ENCODE assay signal across 1 cellular context in genomic region chr19:18388328-18389094, GRCh38.
TF ChIP-seq lines count a peak whose summit lies in the region.

No MANE protein-coding gene starts in this region.

TF ChIP-seq in HepG2, 621 proteins besides CTCF, POLR2A, EP300 and RAD21 (continued from another document and continues in another):
- TF ChIP-seq ZNF609 (CRISPR knock-in tag; IDR thresholded peaks at IDR 0.05; ENCODE audit: borderline replicate concordance): peak; percentile 74
- TF ChIP-seq NR2C2 (CRISPR knock-in tag; IDR thresholded peaks at IDR 0.05; ENCODE audit: borderline replicate concordance): no peak; the same call in none of the 2 replicates
- TF ChIP-seq MXD4 (CRISPR knock-in tag; IDR thresholded peaks at IDR 0.05): peak; percentile 43; the same call in 1 of the 2 replicates
- peak; percentile 59; the same call in 1 of the 2 replicates for TF ChIP-seq TEF (CRISPR knock-in tag; IDR thresholded peaks at IDR 0.05)
- no peak for TF ChIP-seq MLLT10 (CRISPR knock-in tag; IDR thresholded peaks at IDR 0.05)
- TF ChIP-seq NFIC (IDR thresholded peaks at IDR 0.05; ENCODE audit: low read length): no peak
- peak; percentile 85; the same call in 1 of the 2 replicates for TF ChIP-seq PAX8 (CRISPR knock-in tag; IDR thresholded peaks at IDR 0.05; ENCODE audit: borderline replicate concordance)
- 0 out of 2 replicates have a peak, but pooled peaks have one; percentile 55 for TF ChIP-seq ZNF562 (CRISPR knock-in tag; IDR thresholded peaks at IDR 0.05; ENCODE audit: borderline replicate concordance)
- TF ChIP-seq BATF2 (CRISPR knock-in tag; IDR thresholded peaks at IDR 0.05): peak; percentile 91
- no peak for TF ChIP-seq SOX13 (IDR thresholded peaks at IDR 0.05)
- TF ChIP-seq SOX13 (CRISPR knock-in tag; conservative IDR thresholded peaks at IDR 0.05 in 1 of 2, IDR thresholded peaks at IDR 0.05 in 1 of 2): peak in 1 of 2 experiments; percentile 32; a peak in 1 of 4 replicates
- TF ChIP-seq ZXDC (CRISPR knock-in tag; IDR thresholded peaks at IDR 0.05): peak; percentile 83
- TF ChIP-seq NR2F6 (IDR thresholded peaks at IDR 0.05): no peak
- TF ChIP-seq NR2F6 (CRISPR knock-in tag; IDR thresholded peaks at IDR 0.05): 0 out of 2 replicates have a peak, but pooled peaks have one; percentile 20
- no peak for TF ChIP-seq ATF7 (IDR thresholded peaks at IDR 0.05)
- peak; percentile 50; the same call in 1 of the 2 replicates for TF ChIP-seq ATF7 (CRISPR knock-in tag; IDR thresholded peaks at IDR 0.05)
- TF ChIP-seq ZFP90 (CRISPR knock-in tag; IDR thresholded peaks at IDR 0.05; ENCODE audit: borderline replicate concordance): peak; percentile 75; the same call in 1 of the 2 replicates
- TF ChIP-seq PPARG (CRISPR knock-in tag; conservative IDR thresholded peaks at IDR 0.05): no peak
- TF ChIP-seq IKZF1 (IDR thresholded peaks at IDR 0.05): no peak
- TF ChIP-seq SSRP1 (CRISPR knock-in tag; IDR thresholded peaks at IDR 0.05): peak; percentile 94; the same call in 1 of the 2 replicates
- no peak for TF ChIP-seq MTF2 (CRISPR knock-in tag; IDR thresholded peaks at IDR 0.05; ENCODE audit: borderline replicate concordance)
- no peak; the same call in 1 of the 2 replicates for TF ChIP-seq FOXP4 (CRISPR knock-in tag; IDR thresholded peaks at IDR 0.05)
- 0 out of 2 replicates have a peak, but pooled peaks have one; percentile 36 for TF ChIP-seq ZNF136 (CRISPR knock-in tag; IDR thresholded peaks at IDR 0.05; ENCODE audit: low read depth)
- no peak for TF ChIP-seq FOXO4 (CRISPR knock-in tag; conservative IDR thresholded peaks at IDR 0.05)
- no peak for TF ChIP-seq TIGD3 (CRISPR knock-in tag; IDR thresholded peaks at IDR 0.05; ENCODE audit: borderline replicate concordance)
- no peak; the same call in 1 of the 2 replicates for TF ChIP-seq RNF219 (CRISPR knock-in tag; IDR thresholded peaks at IDR 0.05)
- TF ChIP-seq ARNT (IDR thresholded peaks at IDR 0.05): no peak
- TF ChIP-seq HES4 (CRISPR knock-in tag; IDR thresholded peaks at IDR 0.05; ENCODE audit: borderline replicate concordance): no peak
- no peak for TF ChIP-seq GZF1 (CRISPR knock-in tag; IDR thresholded peaks at IDR 0.05)
- peak; percentile 58 for TF ChIP-seq ZMYM4 (CRISPR knock-in tag; IDR thresholded peaks at IDR 0.05)
- peak; percentile 100 for TF ChIP-seq ZBTB38 (CRISPR knock-in tag; IDR thresholded peaks at IDR 0.05)
- TF ChIP-seq ARNT2 (CRISPR knock-in tag; IDR thresholded peaks at IDR 0.05; ENCODE audit: low read depth): peak; percentile 93
- TF ChIP-seq AKNA (CRISPR knock-in tag; IDR thresholded peaks at IDR 0.05; ENCODE audit: borderline replicate concordance): peak; percentile 80; the same call in 1 of the 2 replicates
- peak; percentile 87 for TF ChIP-seq HIVEP1 (CRISPR knock-in tag; IDR thresholded peaks at IDR 0.05)
- no peak; the same call in 1 of the 2 replicates for TF ChIP-seq ZNF878 (CRISPR knock-in tag; IDR thresholded peaks at IDR 0.05)
- TF ChIP-seq KDM2A (CRISPR knock-in tag; IDR thresholded peaks at IDR 0.05; ENCODE audit: borderline replicate concordance, low read depth): peak; percentile 87
